Comparison of ENCODE assay signal across 10 cellular contexts in genomic region chr2:37776487-37776886, GRCh38.
A peak's percentile ranks its signal among the peaks of the same experiment; 100 is the strongest.
DNase-seq lines count a peak whose midpoint lies in the region; TF ChIP-seq lines count a peak whose summit lies in the region.
"Had no signal": no experiment of that assay in that cellular context is flagged by ENCODE, and none has a peak within 500 bp of the region (broad histone marks: within the 10 kb centered on the region; RNA-seq: fewer than 3 reads in every experiment).

No MANE protein-coding gene starts in this region.

- peaks cover 32% of the 10 kb centered on the region for H3K4me1 Mint-ChIP-seq in neural progenitor cell

- H3K9ac ChIP-seq in neural progenitor cell (no peak overlapping the region), Karpas-422 (ENCODE audit: low read length) (no peak overlapping the region)

- H3K4me1 ChIP-seq in thyroid gland: peaks cover 0 to 13% of the 10 kb centered on the region in 2 donors
- H3K4me1 ChIP-seq in neural progenitor cell: no peaks in the 10 kb centered on the region
- H3K4me1 ChIP-seq in Karpas-422 (ENCODE audit: low read length): peaks cover 8% of the 10 kb centered on the region

- H2AFZ ChIP-seq in neural progenitor cell (replicated peaks) (no peak overlapping the region), Karpas-422 (ENCODE audit: low read length) (no peak overlapping the region)

- H3K4me2 ChIP-seq in neural progenitor cell (no peak overlapping the region), Karpas-422 (ENCODE audit: low read depth, low read length, poor library complexity, severe bottlenecking) (no peak overlapping the region)

- no peak overlapping the region for H3K4me3 Mint-ChIP-seq in neural progenitor cell

- no peaks in the 10 kb centered on the region for H3K36me3 Mint-ChIP-seq in neural progenitor cell

- H3K36me3 ChIP-seq in thyroid gland (no peaks in the 10 kb centered on the region), neural progenitor cell (no peaks in the 10 kb centered on the region), Karpas-422 (ENCODE audit: insufficient read depth, low read length) (no peaks in the 10 kb centered on the region)
- H3K36me3 ChIP-seq: cardiac muscle cell had no signal

- H3K9me2 ChIP-seq in Karpas-422 (replicated peaks; ENCODE audit: insufficient read depth, low read length): no peaks in the 10 kb centered on the region

- no peaks in the 10 kb centered on the region for H3K27me3 ChIP-seq in thyroid gland
- no peaks in the 10 kb centered on the region for H3K27me3 ChIP-seq in neural progenitor cell
- H3K27me3 ChIP-seq in Karpas-422 (ENCODE audit: low read length): no peaks in the 10 kb centered on the region
- H3K27me3 ChIP-seq: cardiac muscle cell had no signal

- H3K27ac ChIP-seq in thyroid gland: no peak overlapping the region
- no peak overlapping the region for H3K27ac ChIP-seq in neural progenitor cell
- H3K27ac ChIP-seq in Karpas-422 (ENCODE audit: low read length): no peak overlapping the region
- H3K27ac ChIP-seq: cardiac muscle cell had no signal

- TF ChIP-seq CTCF in fibroblast of pulmonary artery (IDR thresholded peaks at IDR 0.05; ENCODE audit: low read length, missing control alignments): no peak
- no peak for TF ChIP-seq CTCF in thyroid gland (IDR thresholded peaks at IDR 0.05)
- no peak for TF ChIP-seq CTCF in neural progenitor cell (IDR thresholded peaks at IDR 0.05)

- 65 to 89% methylated on average over 3 of the region's 3 CpGs for WGBS in thyroid gland, 2 donors

- H4K20me1 ChIP-seq in neural progenitor cell (ENCODE audit: low read depth): no peaks in the 10 kb centered on the region
- H4K20me1 ChIP-seq in Karpas-422 (ENCODE audit: insufficient read depth, low read depth, low read length): no peaks in the 10 kb centered on the region

- no peak for TF ChIP-seq POLR2A in thyroid gland (IDR thresholded peaks at IDR 0.05)

- peaks cover 12% of the 10 kb centered on the region for H3K9me3 Mint-ChIP-seq in neural progenitor cell

- H3K9me3 ChIP-seq in thyroid gland (no peaks in the 10 kb centered on the region), neural progenitor cell (ENCODE audit: low read depth) (no peaks in the 10 kb centered on the region), Karpas-422 (ENCODE audit: low read length) (no peaks in the 10 kb centered on the region)

- peaks cover 5% of the 10 kb centered on the region for H3K27me3 Mint-ChIP-seq in neural progenitor cell (ENCODE audit: insufficient read depth, low read depth)

- intact Hi-C loops in thyroid gland (cut with DNase I): loop anchor here (10.0 kb wide), 1 partner anchor 102 kb away; the partner anchor contains the start of gene CDC42EP3

- DNase-seq in GM03348 (ENCODE audit: low spot score) (peak; percentile 80), SW 1271 (lab: John Stamatoyannopoulos, UW) (peak; percentile 88 to 93), fibroblast of pulmonary artery (ENCODE audit: low read depth) (peak; percentile 88), retina (peak; percentile 11), thyroid gland (no peak), neural progenitor cell (ENCODE audit: low spot score) (no peak), Karpas-422 (no peak), SIG-M5 treated with dmso at 0.1 percent for 504 hours (lab: John Stamatoyannopoulos, UW; ENCODE audit: unreplicated experiment) (no peak)
- DNase-seq: activated CD4-positive, alpha-beta T cell treated with anti-CD3 and anti-CD28 coated beads for 48 hours had no signal

- H3K27ac Mint-ChIP-seq in neural progenitor cell: no peak overlapping the region

- H3F3A ChIP-seq in neural progenitor cell (ENCODE audit: low read depth): no peaks in the 10 kb centered on the region

- H3K4me3 ChIP-seq in fibroblast of pulmonary artery (replicated peaks; ENCODE audit: low read depth, low read length): no peak overlapping the region
- H3K4me3 ChIP-seq in thyroid gland (replicated peaks in 1 of 3): no peak overlapping the region
- no peak overlapping the region for H3K4me3 ChIP-seq in neural progenitor cell
- H3K4me3 ChIP-seq in Karpas-422 (ENCODE audit: low read length): no peak overlapping the region
- H3K4me3 ChIP-seq: cardiac muscle cell had no signal

- H3K79me2 ChIP-seq in neural progenitor cell (ENCODE audit: low read depth): no peaks in the 10 kb centered on the region
- no peaks in the 10 kb centered on the region for H3K79me2 ChIP-seq in Karpas-422 (ENCODE audit: low read length)

Comparison
In these comparisons a context has a peak if more than half of its experiments do, and no peak if none do; other contexts are left out.
1. DNase-seq: peak in GM03348 (single experiment), SW 1271 (2 of 2), fibroblast of pulmonary artery (single experiment) and retina (single experiment); none in thyroid gland (0 of 2), neural progenitor cell (single experiment), Karpas-422 (single experiment) and SIG-M5 treated with dmso at 0.1 percent for 504 hours (single experiment).